In the genomic region with DNA sequence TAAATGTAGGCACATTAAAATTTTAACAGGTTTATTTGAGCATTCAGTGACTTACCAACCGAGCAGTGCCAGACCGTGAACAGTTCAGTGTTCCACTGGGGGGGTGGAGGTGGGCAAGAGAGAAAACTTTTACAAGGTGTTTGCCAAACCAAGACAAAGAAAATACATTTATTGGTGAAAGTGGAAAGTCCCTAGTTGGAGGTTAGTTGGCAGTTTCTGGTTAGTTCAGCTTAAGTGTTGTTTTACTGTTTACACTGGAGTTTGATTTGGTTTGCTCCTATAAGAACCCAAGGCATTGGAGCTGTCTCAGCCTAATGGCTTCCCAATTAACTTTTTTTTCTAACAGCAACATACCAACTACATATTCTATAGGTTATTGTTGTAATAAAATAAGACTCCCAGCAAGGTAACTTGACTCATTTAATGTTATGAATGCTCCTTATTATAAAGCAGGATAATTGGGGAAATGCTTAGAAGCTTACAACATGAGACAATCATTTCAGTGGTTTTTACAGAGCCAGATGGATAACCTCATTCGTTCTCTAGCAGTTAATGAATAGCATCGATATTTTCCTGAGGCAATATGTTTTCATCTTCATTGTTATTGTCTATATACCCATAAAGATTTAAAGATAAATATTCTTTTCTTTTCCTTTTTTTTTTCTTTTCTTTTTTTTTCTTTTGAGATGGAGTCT, we compare ENCODE assay signal across 19 cellular contexts.
DNase-seq lines count a peak whose midpoint lies in the region; ATAC-seq and TF ChIP-seq lines count a peak whose summit lies in the region.
"Had no signal": no experiment of that assay in that cellular context is flagged by ENCODE, and none has a peak within 500 bp of the region (broad histone marks: within the 10 kb centered on the region; RNA-seq: fewer than 3 reads in every experiment).

No MANE protein-coding gene starts in this region.

- POLR2A ChIA-PET in activated CD8-positive, alpha-beta T cell treated with anti-CD3 and anti-CD28 coated beads for 36 hours (lab: Charles Lee), result no interaction called here
- POLR2A ChIA-PET in CD8-positive, alpha-beta memory T cell (lab: Charles Lee), result no interaction called here

- no peaks in the 10 kb centered on the region for H3K4me1 ChIP-seq in CD8-positive, alpha-beta memory T cell (ENCODE audit: insufficient read depth, low read length)
- H3K4me1 ChIP-seq: BLaER1 treated with 17β-estradiol and CSF1 and Interleukin-3, amounts not matched to agents 10 nM and 100 nM had no signal

- H3K27me3 ChIP-seq in CD8-positive, alpha-beta memory T cell (ENCODE audit: insufficient read depth, low read length, poor library complexity, severe bottlenecking), result no peaks in the 10 kb centered on the region
- H3K27me3 ChIP-seq: BLaER1 treated with 17β-estradiol and CSF1 and Interleukin-3, amounts not matched to agents 10 nM and 100 nM; MG63 had no signal

- H3K4me1 Mint-ChIP-seq in activated CD8-positive, alpha-beta T cell treated with anti-CD3 and anti-CD28 coated beads for 36 hours (ENCODE audit: low read depth), result no peaks in the 10 kb centered on the region
- H3K4me1 Mint-ChIP-seq in CD8-positive, alpha-beta memory T cell, result no peaks in the 10 kb centered on the region

- ATAC-seq in activated CD8-positive, alpha-beta T cell treated with anti-CD3 and anti-CD28 coated beads for 36 hours, result no peak
- no peak for ATAC-seq in GM21576 (IDR thresholded peaks at IDR 0.05; ENCODE audit: unreplicated experiment)
- ATAC-seq: GM23338 had no signal

- H3K9me3 ChIP-seq in CD8-positive, alpha-beta memory T cell (ENCODE audit: low read length), result no peaks in the 10 kb centered on the region
- H3K9me3 ChIP-seq: MG63 had no signal

- CTCF ChIA-PET in activated CD8-positive, alpha-beta T cell treated with anti-CD3 and anti-CD28 coated beads for 36 hours (lab: Charles Lee), result no interaction called here
- CTCF ChIA-PET in CD8-positive, alpha-beta memory T cell (lab: Charles Lee), result no interaction called here

- intact Hi-C loops in activated CD8-positive, alpha-beta T cell treated with anti-CD3 and anti-CD28 coated beads for 36 hours (cut with micrococcal nuclease), result no loop called here

- no peak for TF ChIP-seq CTCF in astrocyte of the spinal cord (IDR thresholded peaks at IDR 0.05; ENCODE audit: low read depth, low read length)
- TF ChIP-seq CTCF in activated CD8-positive, alpha-beta T cell treated with anti-CD3 and anti-CD28 coated beads for 36 hours (IDR thresholded peaks at IDR 0.05), result no peak

- peak; percentile 20 for DNase-seq in EL
- DNase-seq in NCI-H2196 (lab: John Stamatoyannopoulos, UW; ENCODE audit: unreplicated experiment), result peak; percentile 47
- peak; percentile 5 for DNase-seq in astrocyte of the spinal cord (ENCODE audit: low read depth, low spot score)
- peak; percentile 74 for DNase-seq in kidney tubule cell (ENCODE audit: low spot score)
- no peak for DNase-seq in stimulated activated CD4-positive, alpha-beta T cell treated with anti-CD3 and anti-CD28 coated beads, Interleukin-1b, Interleukin-23, amount 100 ng/mL, for 48 hours
- no peak for DNase-seq in activated CD8-positive, alpha-beta T cell treated with anti-CD3 and anti-CD28 coated beads for 36 hours
- DNase-seq in CD8-positive, alpha-beta memory T cell, result no peak
- DNase-seq: COR-L47, MG63, NCI-H1105, NCI-H1694 treated with DMSO at 0.1 percent for 48 hours, NCI-H2171 treated with DMSO at 0.1 percent for 48 hours, NCI-H526, T-helper 1 cell had no signal

- no peak overlapping the region for H3K27ac ChIP-seq in CD8-positive, alpha-beta memory T cell (ENCODE audit: low read depth, low read length)
- H3K27ac ChIP-seq: BLaER1 treated with 17β-estradiol and CSF1 and Interleukin-3, amounts not matched to agents 10 nM and 100 nM; HL-60; SK-N-MC had no signal

- H3K27ac Mint-ChIP-seq in activated CD8-positive, alpha-beta T cell treated with anti-CD3 and anti-CD28 coated beads for 36 hours, result no peak overlapping the region
- H3K27ac Mint-ChIP-seq in CD8-positive, alpha-beta memory T cell, result no peak overlapping the region
- H3K27ac Mint-ChIP-seq: GM23338 had no signal

- no peaks in the 10 kb centered on the region for H3K36me3 Mint-ChIP-seq in activated CD8-positive, alpha-beta T cell treated with anti-CD3 and anti-CD28 coated beads for 36 hours (ENCODE audit: low read depth)
- no peaks in the 10 kb centered on the region for H3K36me3 Mint-ChIP-seq in CD8-positive, alpha-beta memory T cell

- no peaks in the 10 kb centered on the region for H3K27me3 Mint-ChIP-seq in activated CD8-positive, alpha-beta T cell treated with anti-CD3 and anti-CD28 coated beads for 36 hours
- H3K27me3 Mint-ChIP-seq in CD8-positive, alpha-beta memory T cell, result peaks cover 5 to 22% of the 10 kb centered on the region in 2 donors

- H3K4me3 ChIP-seq in astrocyte of the spinal cord (ENCODE audit: low read depth, low read length), result no peak overlapping the region
- H3K4me3 ChIP-seq in CD8-positive, alpha-beta memory T cell (ENCODE audit: low read length), result no peak overlapping the region
- H3K4me3 ChIP-seq: BLaER1 treated with 17β-estradiol and CSF1 and Interleukin-3, amounts not matched to agents 10 nM and 100 nM; GM23338; MG63; SK-N-MC had no signal

- no peak overlapping the region for H3K4me3 Mint-ChIP-seq in activated CD8-positive, alpha-beta T cell treated with anti-CD3 and anti-CD28 coated beads for 36 hours
- no peak overlapping the region for H3K4me3 Mint-ChIP-seq in CD8-positive, alpha-beta memory T cell
- H3K4me3 Mint-ChIP-seq: GM23338 had no signal

- in situ Hi-C loops in astrocyte of the spinal cord (cut with HindIII; ENCODE audit: low sequenced_read_pairs), result no loop called here

- H3K36me3 ChIP-seq in CD8-positive, alpha-beta memory T cell (ENCODE audit: insufficient read depth, low read length), result no peaks in the 10 kb centered on the region
- H3K36me3 ChIP-seq: BLaER1 treated with 17β-estradiol and CSF1 and Interleukin-3, amounts not matched to agents 10 nM and 100 nM; MG63 had no signal

- no peaks in the 10 kb centered on the region for H3K9me3 Mint-ChIP-seq in activated CD8-positive, alpha-beta T cell treated with anti-CD3 and anti-CD28 coated beads for 36 hours
- peaks cover 0 to 2% (median 0%) of the 10 kb centered on the region in 5 donors for H3K9me3 Mint-ChIP-seq in CD8-positive, alpha-beta memory T cell
- H3K9me3 Mint-ChIP-seq: GM23338 had no signal

Comparison
In these comparisons a context has a peak if more than half of its experiments do, and no peak if none do; other contexts are left out.
1. DNase-seq: peak in EL (single experiment), NCI-H2196 (single experiment), astrocyte of the spinal cord (single experiment) and kidney tubule cell (single experiment); none in stimulated activated CD4-positive, alpha-beta T cell treated with anti-CD3 and anti-CD28 coated beads, Interleukin-1b, Interleukin-23, amount 100 ng/mL, for 48 hours (single experiment), activated CD8-positive, alpha-beta T cell treated with anti-CD3 and anti-CD28 coated beads for 36 hours (single experiment) and CD8-positive, alpha-beta memory T cell (0 of 5).